ENCODE assay signal across 9 cellular contexts in the genomic region with DNA sequence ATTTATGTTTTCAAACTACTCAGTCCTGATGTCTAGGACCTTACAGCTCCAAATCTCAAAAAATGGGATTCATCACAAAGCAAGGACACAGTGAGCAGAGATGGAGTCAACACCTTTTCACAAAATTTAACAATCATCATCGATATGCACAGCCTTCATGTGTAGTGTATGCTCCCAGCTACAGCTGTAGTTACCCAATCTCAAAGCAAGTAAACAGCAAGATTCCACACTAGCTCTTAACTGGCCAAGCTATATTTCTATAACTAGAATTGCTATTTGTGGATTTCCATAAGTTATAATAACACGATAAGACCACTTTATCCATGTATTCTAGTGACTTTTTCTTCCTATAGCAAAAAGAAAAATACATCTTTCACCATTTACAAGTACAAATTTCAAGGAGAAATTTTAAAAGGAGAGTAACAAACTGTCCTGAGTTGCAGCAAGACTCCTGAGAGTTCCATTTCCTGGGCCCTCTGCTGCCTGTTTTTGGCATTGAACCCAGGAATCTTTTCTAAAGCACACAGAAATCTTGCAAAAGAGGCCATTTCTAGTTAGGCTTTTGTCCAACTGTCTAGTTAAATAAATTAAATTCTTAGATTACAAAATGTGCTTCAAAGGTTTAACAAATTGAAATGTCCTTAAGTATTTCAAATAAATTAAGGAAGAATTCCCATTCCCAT.
A peak's percentile ranks its signal among the peaks of the same experiment; 100 is the strongest.
DNase-seq lines count a peak whose midpoint lies in the region; ATAC-seq and TF ChIP-seq lines count a peak whose summit lies in the region.
"Had no signal": no experiment of that assay in that cellular context is flagged by ENCODE, and none has a peak within 500 bp of the region (broad histone marks: within the 10 kb centered on the region; RNA-seq: fewer than 3 reads in every experiment).

No MANE protein-coding gene starts in this region.

- H3K36me3 Mint-ChIP-seq in activated naive CD8-positive, alpha-beta T cell treated with anti-CD3 and anti-CD28 coated beads for 36 hours: no peaks in the 10 kb centered on the region

- TF ChIP-seq CTCF in BJ (IDR thresholded peaks at IDR 0.05; ENCODE audit: insufficient read depth, low read depth, low read length) (peak; percentile 34; the same call in 1 of the 2 replicates), adrenal gland (IDR thresholded peaks at IDR 0.05) (peak in 4 of 6 experiments; percentile 9 to 35 (median 23))

- no peaks in the 10 kb centered on the region for H3K9me3 ChIP-seq in adrenal gland (replicated peaks in 1 of 3)
- H3K9me3 ChIP-seq: gastroesophageal sphincter had no signal

- peaks cover 0 to 4% of the 10 kb centered on the region in 2 donors for H3K4me1 ChIP-seq in adrenal gland (replicated peaks in 1 of 2)
- H3K4me1 ChIP-seq: gastroesophageal sphincter had no signal

- DNase-seq in BJ (ENCODE audit: low read depth) (no peak), LHCN-M2 (ENCODE audit: low read depth) (peak; percentile 10), adrenal gland (peak in 1 of 7 donors; percentile 59), left kidney (ENCODE audit: low read depth, low spot score) (peak; percentile 37), COLO829 (ENCODE audit: low spot score) (no peak), NCI-H774 (lab: John Stamatoyannopoulos, UW) (no peak)
- no peak for DNase-seq in activated naive CD8-positive, alpha-beta T cell treated with anti-CD3 and anti-CD28 coated beads for 36 hours

- H3K4me1 Mint-ChIP-seq in activated naive CD8-positive, alpha-beta T cell treated with anti-CD3 and anti-CD28 coated beads for 36 hours: no peaks in the 10 kb centered on the region

- no peak overlapping the region for H3K4me3 ChIP-seq in BJ (ENCODE audit: low read depth, low read length)
- no peak overlapping the region for H3K4me3 ChIP-seq in adrenal gland
- H3K4me3 ChIP-seq: gastroesophageal sphincter had no signal

- no peak overlapping the region for H3K27ac Mint-ChIP-seq in activated naive CD8-positive, alpha-beta T cell treated with anti-CD3 and anti-CD28 coated beads for 36 hours

- no peaks in the 10 kb centered on the region for H3K27me3 ChIP-seq in BJ (ENCODE audit: control insufficient read depth, insufficient read depth, low read length)
- H3K27me3 ChIP-seq in adrenal gland: no peaks in the 10 kb centered on the region
- H3K27me3 ChIP-seq: gastroesophageal sphincter had no signal

- H3K36me3 ChIP-seq in BJ (ENCODE audit: control insufficient read depth, insufficient read depth, low read length): no peaks in the 10 kb centered on the region
- H3K36me3 ChIP-seq in adrenal gland (replicated peaks in 1 of 2): no peaks in the 10 kb centered on the region
- H3K36me3 ChIP-seq: gastroesophageal sphincter had no signal

- 37 to 49% (median 43%) methylated on average over 2 of the region's 2 CpGs for WGBS in adrenal gland, 4 donors

- no peak for ATAC-seq in HG03045 (IDR thresholded peaks at IDR 0.05; ENCODE audit: unreplicated experiment)

- CTCF ChIA-PET in BJ (lab: Yijun Ruan, JAX): interaction anchor here (0.7 to 1.2 kb wide), 5 partner anchors 9 to 796 kb away, joined by 3 to 5 read pairs (median 5); no protein-coding TSS in a partner anchor

- no peak for TF ChIP-seq POLR2A in adrenal gland (IDR thresholded peaks at IDR 0.05)

- no peak overlapping the region for H3K27ac ChIP-seq in adrenal gland
- H3K27ac ChIP-seq: gastroesophageal sphincter had no signal

- H3K4me3 Mint-ChIP-seq in activated naive CD8-positive, alpha-beta T cell treated with anti-CD3 and anti-CD28 coated beads for 36 hours: no peak overlapping the region

- peaks cover 11% of the 10 kb centered on the region for H3K27me3 Mint-ChIP-seq in activated naive CD8-positive, alpha-beta T cell treated with anti-CD3 and anti-CD28 coated beads for 36 hours

- no peaks in the 10 kb centered on the region for H3K9me3 Mint-ChIP-seq in activated naive CD8-positive, alpha-beta T cell treated with anti-CD3 and anti-CD28 coated beads for 36 hours

- intact Hi-C loops in adrenal gland (cut with DNase I): loop anchor here in 1 of 2 donors (10.0 kb wide), 1 partner anchor 514 kb away; no protein-coding TSS in a partner anchor

- POLR2A ChIA-PET in BJ (lab: Charles Lee): no interaction called here

Comparison
In these comparisons a context has a peak if more than half of its experiments do, and no peak if none do; other contexts are left out.
1. DNase-seq: peak in LHCN-M2 (single experiment) and left kidney (single experiment); none in BJ (single experiment), activated naive CD8-positive, alpha-beta T cell treated with anti-CD3 and anti-CD28 coated beads for 36 hours (single experiment), COLO829 (single experiment) and NCI-H774 (single experiment).